Comparison of ENCODE assay signal across 11 cellular contexts in the genomic region with DNA sequence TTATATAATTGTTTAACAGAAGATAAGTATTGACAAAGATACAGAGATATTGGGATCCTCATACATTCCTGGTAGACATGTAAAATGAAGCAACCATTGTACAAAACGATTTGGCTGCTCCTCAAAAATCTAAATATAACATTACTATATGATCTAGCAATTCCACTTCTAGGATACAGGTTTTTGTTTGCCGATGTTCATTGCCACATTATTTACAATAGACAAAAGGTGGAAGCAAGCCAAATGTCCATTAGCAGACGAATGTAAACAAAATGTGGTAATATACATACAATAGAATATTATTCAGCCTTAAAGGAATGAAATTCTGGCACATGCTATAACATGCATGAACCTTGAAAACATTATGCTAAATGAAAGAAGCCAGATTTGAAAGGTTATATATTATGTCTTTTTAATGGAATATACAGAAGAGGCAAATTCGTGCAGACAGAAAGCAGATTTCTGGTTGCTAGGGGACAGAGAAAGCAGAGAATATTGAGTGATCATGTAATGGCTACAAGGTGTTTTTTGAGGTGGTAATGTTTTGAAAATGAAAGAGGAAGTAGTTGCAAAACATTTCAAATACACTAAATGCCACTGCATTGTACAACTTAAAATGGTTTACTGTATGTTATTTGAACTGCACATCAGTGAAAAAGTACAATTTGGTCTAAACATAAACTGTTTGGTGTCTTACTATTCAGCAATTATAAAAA. TPM values are rescaled to one million over a fixed set of nuclear protein-coding genes. Genes with fewer than 3 reads are reported as not detected.
A peak's percentile ranks its signal among the peaks of the same experiment; 100 is the strongest.
DNase-seq lines count a peak whose midpoint lies in the region; ATAC-seq and TF ChIP-seq lines count a peak whose summit lies in the region.
"Had no signal": no experiment of that assay in that cellular context is flagged by ENCODE, and none has a peak within 500 bp of the region (broad histone marks: within the 10 kb centered on the region; RNA-seq: fewer than 3 reads in every experiment).

No MANE protein-coding gene starts in this region.

- no peaks in the 10 kb centered on the region for H3K36me3 Mint-ChIP-seq in CD4-positive, alpha-beta T cell (ENCODE audit: low read depth)
- H3K36me3 Mint-ChIP-seq: activated naive CD4-positive, alpha-beta T cell treated with anti-CD3 and anti-CD28 coated beads, Interleukin-2, amount 50 U/mL, for 24 hours had no signal

- peaks cover 5% of the 10 kb centered on the region for H3K27me3 Mint-ChIP-seq in CD4-positive, alpha-beta T cell

- H3K27me3 ChIP-seq in CD4-positive, alpha-beta T cell (ENCODE audit: control insufficient read depth, insufficient read depth, low read length), result no peaks in the 10 kb centered on the region

- no peak overlapping the region for H3K27ac ChIP-seq in CD4-positive, alpha-beta T cell (ENCODE audit: low read depth, low read length)

- CTCF ChIA-PET in CD4-positive, alpha-beta T cell (lab: Charles Lee), result no interaction called here

- H3K4me1 Mint-ChIP-seq in CD4-positive, alpha-beta T cell (ENCODE audit: low read depth), result peaks cover 11% of the 10 kb centered on the region

- TF ChIP-seq CTCF in CD4-positive, alpha-beta T cell (IDR thresholded peaks at IDR 0.05), result no peak

- POLR2A ChIA-PET in CD4-positive, alpha-beta T cell (lab: Charles Lee), result no interaction called here

- DNase-seq in NCI-H2171 treated with DMSO at 0.1 percent for 48 hours (lab: John Stamatoyannopoulos, UW), result peak; percentile 8
- DNase-seq in NCI-H2171 (lab: John Stamatoyannopoulos, UW), result no peak
- peak; percentile 70 for DNase-seq in NCI-H1092 treated with DMSO at 0.1 percent for 48 hours (lab: John Stamatoyannopoulos, UW)
- DNase-seq in iris pigment epithelial cell (ENCODE audit: low read depth), result peak; percentile 20
- DNase-seq in putamen (ENCODE audit: low spot score), result no peak
- no peak for DNase-seq in CD4-positive, alpha-beta T cell
- DNase-seq in Kasumi-1 (lab: John Stamatoyannopoulos, UW), result no peak
- DNase-seq: IMR-90 had no signal

- H3K9me3 ChIP-seq in CD4-positive, alpha-beta T cell (ENCODE audit: control insufficient read depth, low read length), result no peaks in the 10 kb centered on the region

- H3K27ac Mint-ChIP-seq in CD4-positive, alpha-beta T cell, result no peak overlapping the region
- H3K27ac Mint-ChIP-seq: activated naive CD4-positive, alpha-beta T cell treated with anti-CD3 and anti-CD28 coated beads, Interleukin-2, amount 50 U/mL, for 24 hours had no signal

- intact Hi-C loops in CD4-positive, alpha-beta T cell (cut with DNase I, micrococcal nuclease), result loop anchor here (5.0 to 10.0 kb wide), 3 partner anchors 1307 to 1889 kb away; no protein-coding TSS in a partner anchor

- ATAC-seq in HG02798 (IDR thresholded peaks at IDR 0.05; ENCODE audit: poor library complexity, unreplicated experiment), result peak; percentile 96
- ATAC-seq in CD4-positive, alpha-beta T cell (ENCODE audit: poor library complexity), result no peak
- ATAC-seq: left lobe of liver had no signal

- H3K4me3 Mint-ChIP-seq in CD4-positive, alpha-beta T cell, result no peak overlapping the region
- H3K4me3 Mint-ChIP-seq: activated naive CD4-positive, alpha-beta T cell treated with anti-CD3 and anti-CD28 coated beads, Interleukin-2, amount 50 U/mL, for 24 hours had no signal

- H3K9me3 Mint-ChIP-seq in CD4-positive, alpha-beta T cell, result no peaks in the 10 kb centered on the region
- H3K9me3 Mint-ChIP-seq: activated naive CD4-positive, alpha-beta T cell treated with anti-CD3 and anti-CD28 coated beads, Interleukin-2, amount 50 U/mL, for 24 hours had no signal

RNA-seq across cellular contexts. Expression of a gene that starts 44.9 kb away (rescaled TPM):
- total RNA-seq in CD4-positive, alpha-beta T cell, result 10 to 100 TPM; 31.7 to 32.2 TPM

Comparison
In these comparisons a context has a peak if more than half of its experiments do, and no peak if none do; other contexts are left out.
1. DNase-seq: peak in NCI-H2171 treated with DMSO at 0.1 percent for 48 hours (single experiment), NCI-H1092 treated with DMSO at 0.1 percent for 48 hours (single experiment) and iris pigment epithelial cell (single experiment); none in NCI-H2171 (single experiment), putamen (single experiment), CD4-positive, alpha-beta T cell (0 of 10) and Kasumi-1 (0 of 2).